ENCODE assay signal across 12 cellular contexts in the genomic region with DNA sequence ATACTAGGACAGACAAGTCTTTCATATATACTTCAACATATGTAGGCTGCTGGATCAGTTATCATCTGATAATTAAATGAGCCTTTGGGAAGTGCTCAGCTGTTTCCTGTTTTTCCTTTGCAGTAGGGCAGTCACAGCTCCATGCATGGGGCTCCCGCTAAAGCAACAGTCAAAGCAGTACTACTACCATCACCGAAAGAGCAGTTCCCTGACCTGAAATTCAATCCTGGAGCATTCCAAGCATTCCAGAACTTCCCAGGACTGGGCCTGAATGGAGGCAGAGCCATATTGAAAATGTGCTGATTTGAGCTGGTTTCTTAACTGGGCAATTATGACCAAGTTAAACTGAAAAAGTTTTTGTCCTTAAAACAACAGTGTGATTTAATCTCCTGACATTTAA. TPM values are rescaled to one million over a fixed set of nuclear protein-coding genes. Genes with fewer than 3 reads are reported as not detected.
DNase-seq lines count a peak whose midpoint lies in the region; ATAC-seq and TF ChIP-seq lines count a peak whose summit lies in the region.
"Had no signal": no experiment of that assay in that cellular context is flagged by ENCODE, and none has a peak within 500 bp of the region (broad histone marks: within the 10 kb centered on the region; RNA-seq: fewer than 3 reads in every experiment).

No MANE protein-coding gene starts in this region.

- ATAC-seq in HG02884 (IDR thresholded peaks at IDR 0.05; ENCODE audit: unreplicated experiment) (no peak), GM21390 (IDR thresholded peaks at IDR 0.05; ENCODE audit: unreplicated experiment) (no peak)
- ATAC-seq: stimulated activated naive B cell treated with anti-CD40 and anti-IgM and Interleukin-4, amounts not matched to agents 10 μg/mL and 1 μg/mL and 100 μg/mL, for 72 hours had no signal

- H3K27ac Mint-ChIP-seq in nephron, result peak overlapping the region; percentile 89 to 93 (median 92)
- H3K27ac Mint-ChIP-seq: stimulated activated naive B cell treated with anti-CD40 and anti-IgM and Interleukin-4, amounts not matched to agents 10 μg/mL and 1 μg/mL and 100 μg/mL, for 72 hours had no signal

- DNase-seq in EL, result peak; percentile 82
- peak in 1 of 2 experiments; percentile 35 for DNase-seq in SJSA1 (ENCODE audit: low read depth in 1 of 2, low spot score in 2 of 2)
- DNase-seq in fibroblast of the aortic adventitia (ENCODE audit: low read depth), result peak; percentile 23
- no peak for DNase-seq in HuH-7.5 (ENCODE audit: low spot score)
- DNase-seq in uterus, result no peak
- DNase-seq: activated gamma-delta T cell treated with Interleukin-2 at 50 U/mL for 16 hours; MM.1S; stimulated activated naive B cell treated with anti-CD40 and anti-IgM and Interleukin-4, amounts not matched to agents 10 μg/mL and 1 μg/mL and 100 μg/mL, for 72 hours had no signal

- H3K27ac ChIP-seq in SJSA1 (peak overlapping the region; percentile 11; the same call in 1 of the 2 replicates), uterus (no peak overlapping the region)
- H3K27ac ChIP-seq: right atrium auricular region had no signal

- H3K36me3 Mint-ChIP-seq in nephron (ENCODE audit: low read depth), result peaks cover 24% of the 10 kb centered on the region

- no peaks in the 10 kb centered on the region for H3K9me3 ChIP-seq in SJSA1 (replicated peaks)
- H3K9me3 ChIP-seq in uterus, result no peaks in the 10 kb centered on the region

- H3K4me3 Mint-ChIP-seq in nephron, result no peak overlapping the region
- H3K4me3 Mint-ChIP-seq: stimulated activated naive B cell treated with anti-CD40 and anti-IgM and Interleukin-4, amounts not matched to agents 10 μg/mL and 1 μg/mL and 100 μg/mL, for 72 hours had no signal

- H3K4me1 Mint-ChIP-seq in nephron, result peaks cover 45% of the 10 kb centered on the region

- peaks cover 20% of the 10 kb centered on the region for H3K4me1 ChIP-seq in SJSA1 (replicated peaks)
- no peaks in the 10 kb centered on the region for H3K4me1 ChIP-seq in uterus
- H3K4me1 ChIP-seq: right atrium auricular region had no signal

- intact Hi-C loops in uterus (cut with DNase I; ENCODE audit: low total_unique reads), result no loop called here

- TF ChIP-seq CTCF in fibroblast of the aortic adventitia (IDR thresholded peaks at IDR 0.05; ENCODE audit: insufficient read depth, low read length) (no peak), nephron (IDR thresholded peaks at IDR 0.05; ENCODE audit: unreplicated experiment in 3 of 3) (no peak), uterus (IDR thresholded peaks at IDR 0.05) (no peak)

- H3K36me3 ChIP-seq in SJSA1 (no peaks in the 10 kb centered on the region), uterus (no peaks in the 10 kb centered on the region)
- H3K36me3 ChIP-seq: right atrium auricular region had no signal

- TF ChIP-seq POLR2A in uterus (IDR thresholded peaks at IDR 0.05), result no peak

- no peaks in the 10 kb centered on the region for H3K27me3 Mint-ChIP-seq in nephron (ENCODE audit: low read depth)
- H3K27me3 Mint-ChIP-seq: stimulated activated naive B cell treated with anti-CD40 and anti-IgM and Interleukin-4, amounts not matched to agents 10 μg/mL and 1 μg/mL and 100 μg/mL, for 72 hours had no signal

- H3K4me3 ChIP-seq in SJSA1 (no peak overlapping the region), fibroblast of the aortic adventitia (ENCODE audit: low read depth, low read length) (no peak overlapping the region), uterus (no peak overlapping the region)
- H3K4me3 ChIP-seq: right atrium auricular region had no signal

- peaks cover 1% of the 10 kb centered on the region for H3K9me3 Mint-ChIP-seq in nephron

- H3K27me3 ChIP-seq in SJSA1 (replicated peaks) (no peaks in the 10 kb centered on the region), uterus (no peaks in the 10 kb centered on the region)
- H3K27me3 ChIP-seq: right atrium auricular region had no signal

RNA-seq across cellular contexts. Expression of a gene that starts 20.5 kb away (rescaled TPM):
- total RNA-seq in SJSA1 (2014; rRNA removed; shearing (Covaris generic)), result 69.7 TPM in 2 replicates
- 51.8 and 57.7 TPM in 2 replicates for total RNA-seq in fibroblast of the aortic adventitia (ENCODE audit: low replicate concordance)
- 100 to 1,000 TPM in 1 of 4 donors, 10 to 100 TPM in 3; 19.4 to 141 (median 36.8) TPM for total RNA-seq in uterus

Comparison
In these comparisons a context has a peak if more than half of its experiments do, and no peak if none do; other contexts are left out.
1. DNase-seq: peak in EL (single experiment) and fibroblast of the aortic adventitia (single experiment); none in HuH-7.5 (single experiment) and uterus (0 of 2).